11 cellular contexts compared by ENCODE assay signal in the genomic region with DNA sequence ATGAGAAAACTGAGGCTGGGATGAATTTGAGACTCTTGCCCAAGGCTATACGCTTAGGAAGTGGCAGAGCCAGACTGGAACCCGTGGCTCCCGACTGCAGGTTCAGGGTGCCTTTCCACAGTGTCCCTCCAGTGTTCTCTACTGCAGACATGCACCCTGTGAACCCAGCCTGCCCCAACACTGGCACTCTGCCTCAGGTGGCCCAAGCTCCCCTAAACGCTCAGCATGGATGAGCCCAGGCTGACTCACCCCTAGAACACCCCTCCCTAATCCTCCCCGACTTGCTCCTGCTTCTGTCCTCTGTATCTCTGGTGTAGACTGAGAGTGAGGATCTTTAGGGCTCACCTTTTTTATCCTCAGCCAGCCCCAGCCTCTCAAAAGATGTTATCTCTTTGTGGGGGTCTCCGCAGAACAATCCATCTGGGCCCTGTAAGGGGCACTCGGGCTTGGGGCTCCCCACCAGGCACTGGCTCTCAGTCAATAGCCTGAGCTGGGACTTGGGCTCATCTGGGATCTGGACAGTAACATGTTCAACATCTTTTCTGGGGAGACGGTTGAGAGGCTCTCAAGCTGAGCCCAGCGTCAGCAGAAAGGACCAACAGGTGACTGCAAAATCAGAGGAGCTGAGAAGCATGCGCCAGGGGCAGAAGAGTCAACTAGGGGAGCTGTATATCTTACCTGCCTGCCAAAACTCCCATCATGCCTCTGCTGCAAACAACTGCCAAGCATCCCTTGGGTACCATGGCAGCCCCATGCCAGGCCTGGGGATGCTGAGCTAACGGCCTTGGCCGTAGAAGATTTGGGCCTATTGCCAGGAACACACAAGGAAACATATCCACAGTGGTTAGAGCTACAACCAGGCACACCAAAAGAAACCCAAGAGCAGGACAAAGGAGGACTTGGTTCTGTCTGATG.
"Had no signal": no experiment of that assay in that cellular context is flagged by ENCODE, and none has a peak within 500 bp of the region (broad histone marks: within the 10 kb centered on the region; RNA-seq: fewer than 3 reads in every experiment).

No MANE protein-coding gene starts in this region.

- DNase-seq: activated CD4-positive, alpha-beta T cell treated with anti-CD3 and anti-CD28 coated beads for 1 hour; activated CD4-positive, alpha-beta T cell treated with anti-CD3 and anti-CD28 coated beads, Interleukin-2, amount 50 U/mL, for 4 hours; activated naive CD4-positive, alpha-beta T cell treated with anti-CD3 and anti-CD28 coated beads, Interleukin-2, amount 50 U/mL, for 16 hours; erythroblast; islet precursor cell; stimulated activated CD4-positive, alpha-beta T cell treated with anti-CD3 and anti-CD28 coated beads, Interleukin-12 subunit alpha, Interleukin-12 subunit beta, amount 100 ng/mL, for 4 hours; stimulated activated CD4-positive, alpha-beta T cell treated with anti-CD3 and anti-CD28 coated beads, Interleukin-2, amount 100 ng/mL, for 24 hours; T1000; thyroid gland; uterus had no signal

- H3K27ac ChIP-seq: parathyroid adenoma, thyroid gland, uterus had no signal
